In genomic region chr2:60839126-60839813, GRCh38 we compare ENCODE assay signal across 1 cellular context.
TF ChIP-seq lines count a peak whose summit lies in the region.

No MANE protein-coding gene starts in this region.

TF ChIP-seq in HepG2, 621 proteins besides CTCF, POLR2A, EP300 and RAD21 (continued from another document):
- TF ChIP-seq ATF5 (CRISPR knock-in tag; IDR thresholded peaks at IDR 0.05; ENCODE audit: low read depth) = no peak
